Comparison of ENCODE assay signal across 26 cellular contexts in the genomic region with DNA sequence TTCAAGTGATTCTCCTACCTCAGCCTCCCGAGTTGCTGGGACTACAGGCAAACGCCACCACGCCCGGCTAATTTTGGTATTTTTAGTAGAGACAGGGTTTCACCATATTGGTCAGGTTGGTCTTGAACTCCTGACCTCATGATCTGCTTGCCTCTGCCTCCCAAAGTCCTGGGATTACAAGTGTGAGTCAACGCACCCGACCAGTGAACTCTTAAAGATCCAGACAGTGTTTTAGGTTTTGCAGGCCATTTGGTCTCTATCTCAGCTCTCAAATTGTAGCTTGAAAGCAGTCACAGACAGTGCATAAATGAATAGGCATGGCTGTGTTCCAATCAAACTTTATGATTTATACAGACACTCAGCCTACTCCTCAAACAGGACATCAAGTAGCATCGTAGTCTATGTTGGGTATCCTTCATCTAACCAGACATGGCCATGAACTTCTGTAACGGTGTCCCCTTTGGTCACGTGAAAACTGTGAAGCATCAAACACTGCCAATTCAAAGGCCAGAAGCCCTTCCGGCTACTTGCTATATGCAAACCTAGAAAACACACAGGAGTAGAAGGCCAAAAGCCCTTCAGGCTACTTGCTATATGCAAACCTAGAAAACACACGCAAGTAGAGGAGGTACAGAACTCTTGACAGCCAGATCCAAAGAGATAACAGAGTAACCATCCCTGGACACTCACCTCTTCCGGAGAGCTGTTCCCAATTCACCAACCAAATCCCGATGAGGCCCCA. TPM values are rescaled to one million over a fixed set of nuclear protein-coding genes. Genes with fewer than 3 reads are reported as not detected.
DNase-seq lines count a peak whose midpoint lies in the region; ATAC-seq, FAIRE-seq and TF ChIP-seq lines count a peak whose summit lies in the region.
"Had no signal": no experiment of that assay in that cellular context is flagged by ENCODE, and none has a peak within 500 bp of the region (broad histone marks: within the 10 kb centered on the region; RNA-seq: fewer than 3 reads in every experiment).

No MANE protein-coding gene starts in this region.

- H3K36me3 ChIP-seq in keratinocyte (ENCODE audit: control insufficient read depth in 2 of 2, extremely low read depth in 1 of 2, insufficient read depth in 2 of 2, low read length in 2 of 2), result no peaks in the 10 kb centered on the region
- H3K36me3 ChIP-seq in CD4-positive, alpha-beta memory T cell (ENCODE audit: insufficient read depth, low read length), result peaks cover 14% of the 10 kb centered on the region

- dilution Hi-C loops in keratinocyte (cut with MboI; ENCODE audit: extremely low pct_ligation_motif_present, low sequenced_read_pairs), result no loop called here

- peak overlapping the region; percentile 42 for H3K4me3 Mint-ChIP-seq in natural killer cell treated with Interleukin-12 subunit alpha and Interleukin-12 subunit beta and Interleukin-15 and Interleukin-18, amount 100 ng/mL, for 72 hours
- no peak overlapping the region for H3K4me3 Mint-ChIP-seq in natural killer cell
- peak overlapping the region; percentile 63 for H3K4me3 Mint-ChIP-seq in type B pancreatic cell
- peak overlapping the region in 1 of 8 donors; percentile 46 for H3K4me3 Mint-ChIP-seq in CD4-positive, alpha-beta memory T cell
- H3K4me3 Mint-ChIP-seq: activated CD4-positive, alpha-beta T cell treated with anti-CD3 and anti-CD28 coated beads, Interleukin-2, amount 10 ng/mL, durations not matched to agents 24 days and 14 days; activated naive CD8-positive, alpha-beta T cell treated with anti-CD3 and anti-CD28 coated beads, Interleukin-2, amount 10 ng/mL, durations not matched to agents 7 days and 5 days; central memory CD8-positive, alpha-beta T cell; GM23338; memory B cell had no signal

- H3K4me2 ChIP-seq in keratinocyte (ENCODE audit: control insufficient read depth, extremely low read depth, insufficient read depth, low read depth, low read length), result peak overlapping the region; percentile 56
- H3K4me2 ChIP-seq: GM23338, hepatocyte had no signal

- no peaks in the 10 kb centered on the region for H3K9me3 ChIP-seq in keratinocyte (ENCODE audit: control insufficient read depth, low read depth, low read length)
- no peaks in the 10 kb centered on the region for H3K9me3 ChIP-seq in CD4-positive, alpha-beta memory T cell (ENCODE audit: control insufficient read depth in 1 of 2, low read length in 2 of 2)
- H3K9me3 ChIP-seq: gastrocnemius medialis, tibial artery had no signal

- TF ChIP-seq CTCF in natural killer cell (IDR thresholded peaks at IDR 0.05) (no peak), RWPE1 (conservative IDR thresholded peaks at IDR 0.05; ENCODE audit: low read depth) (no peak), keratinocyte (optimal IDR thresholded peaks at IDR 0.05 in 1 of 3, IDR thresholded peaks at IDR 0.05 in 1 of 3, conservative IDR thresholded peaks at IDR 0.05 in 1 of 3; ENCODE audit: extremely low read depth in 1 of 3, insufficient read depth in 2 of 3, low read length in 3 of 3) (no peak), type B pancreatic cell (conservative IDR thresholded peaks at IDR 0.05) (no peak)

- DNase-seq in natural killer cell treated with Interleukin-12 subunit alpha and Interleukin-12 subunit beta and Interleukin-15 and Interleukin-18, amount 100 ng/mL, for 72 hours (ENCODE audit: low spot score), result no peak
- DNase-seq in natural killer cell (no peak), RWPE1 (ENCODE audit: low spot score) (no peak), keratinocyte (ENCODE audit: low read depth, low spot score) (no peak), type B pancreatic cell (ENCODE audit: extremely low spot score, unreplicated experiment) (no peak), NCI-H187 treated with DMSO at 0.1 percent for 48 hours (lab: John Stamatoyannopoulos, UW) (no peak)
- no peak for DNase-seq in CD4-positive, alpha-beta memory T cell
- DNase-seq: 8988T; activated CD4-positive, alpha-beta T cell treated with anti-CD3 and anti-CD28 coated beads, Interleukin-2, amount 10 ng/mL, durations not matched to agents 24 days and 14 days; activated gamma-delta T cell; activated naive CD8-positive, alpha-beta T cell treated with anti-CD3 and anti-CD28 coated beads, Interleukin-2, amount 10 ng/mL, durations not matched to agents 7 days and 5 days; activated T-cell treated with anti-CD3 and anti-CD28 coated beads, Interleukin-2, amount 50 U/mL, for 1 hour; DMS153; left cardiac atrium; NCI-H1694; NCI-H524; SIG-M5; stimulated activated CD8-positive, alpha-beta memory T cell treated with anti-CD3 and anti-CD28 coated beads, Interleukin-4, amount 100 ng/mL, for 48 hours had no signal

- H3K36me3 Mint-ChIP-seq in natural killer cell treated with Interleukin-12 subunit alpha and Interleukin-12 subunit beta and Interleukin-15 and Interleukin-18, amount 100 ng/mL, for 72 hours, result no peaks in the 10 kb centered on the region
- H3K36me3 Mint-ChIP-seq in natural killer cell (no peaks in the 10 kb centered on the region), type B pancreatic cell (peaks cover 12% of the 10 kb centered on the region)
- peaks cover 13 to 24% of the 10 kb centered on the region in 2 donors for H3K36me3 Mint-ChIP-seq in CD4-positive, alpha-beta memory T cell

- H3K9me3 Mint-ChIP-seq in natural killer cell treated with Interleukin-12 subunit alpha and Interleukin-12 subunit beta and Interleukin-15 and Interleukin-18, amount 100 ng/mL, for 72 hours, result no peaks in the 10 kb centered on the region
- H3K9me3 Mint-ChIP-seq in natural killer cell (no peaks in the 10 kb centered on the region), type B pancreatic cell (no peaks in the 10 kb centered on the region)
- H3K9me3 Mint-ChIP-seq in CD4-positive, alpha-beta memory T cell, result no peaks in the 10 kb centered on the region
- H3K9me3 Mint-ChIP-seq: activated CD4-positive, alpha-beta T cell treated with anti-CD3 and anti-CD28 coated beads, Interleukin-2, amount 10 ng/mL, durations not matched to agents 24 days and 14 days; activated naive CD8-positive, alpha-beta T cell treated with anti-CD3 and anti-CD28 coated beads, Interleukin-2, amount 10 ng/mL, durations not matched to agents 7 days and 5 days; central memory CD8-positive, alpha-beta T cell; dendritic cell treated with granulocyte-macrophage colony-stimulating factor and Interleukin-4, amounts not matched to agents 40 ng/mL and 50 ng/mL, for 4 days; GM23338; memory B cell had no signal

- H3K27ac ChIP-seq in RWPE1, result peak overlapping the region; percentile 57; the same call in 1 of the 2 replicates
- no peak overlapping the region for H3K27ac ChIP-seq in keratinocyte (ENCODE audit: control insufficient read depth, insufficient read depth, low read length)
- no peak overlapping the region for H3K27ac ChIP-seq in CD4-positive, alpha-beta memory T cell (ENCODE audit: low read depth, low read length)
- H3K27ac ChIP-seq: gastrocnemius medialis, hepatocyte, tibial artery had no signal

- POLR2A ChIA-PET in RWPE1 (lab: Yijun Ruan, JAX; ENCODE audit: low non-redundant PET), result interaction anchor here (0.5 kb wide), 1 partner anchor 81 kb away, joined by 8 read pairs; no protein-coding TSS in a partner anchor
- POLR2A ChIA-PET in CD4-positive, alpha-beta memory T cell (lab: Charles Lee; ENCODE audit: partially characterized antibody), result no interaction called here

- CTCF ChIA-PET in RWPE1 (lab: Yijun Ruan, JAX), result interaction anchor here (0.6 kb wide), 1 partner anchor 311 kb away, joined by 3 read pairs; no protein-coding TSS in a partner anchor
- CTCF ChIA-PET in CD4-positive, alpha-beta memory T cell (lab: Charles Lee; ENCODE audit: partially characterized antibody), result interaction anchor here (1.0 to 1.3 kb wide), 3 partner anchors 30 to 94 kb away, joined by 3 to 5 read pairs (median 4); no protein-coding TSS in a partner anchor

- H3K9me1 ChIP-seq in keratinocyte (ENCODE audit: control insufficient read depth, extremely low read depth, insufficient read depth, low read length), result peaks cover 3% of the 10 kb centered on the region

- H3K4me3 ChIP-seq in keratinocyte (ENCODE audit: control insufficient read depth in 2 of 3, extremely low read depth in 1 of 3, insufficient read depth in 2 of 3, low read depth in 1 of 3, low read length in 3 of 3), result no peak overlapping the region
- H3K4me3 ChIP-seq in CD4-positive, alpha-beta memory T cell (ENCODE audit: low read length in 2 of 2), result no peak overlapping the region
- H3K4me3 ChIP-seq: gastrocnemius medialis, GM23338, hepatocyte, tibial artery had no signal

- no peak overlapping the region for H2AFZ ChIP-seq in keratinocyte (ENCODE audit: control insufficient read depth, low read length)
- H2AFZ ChIP-seq: GM23338, hepatocyte had no signal

- intact Hi-C loops in natural killer cell (cut with micrococcal nuclease), result no loop called here
- intact Hi-C loops in CD4-positive, alpha-beta memory T cell (cut with micrococcal nuclease), result loop anchor here (5.0 kb wide), 1 partner anchor 92 kb away; a partner anchor contains a TSS

- H3K4me1 ChIP-seq in keratinocyte (ENCODE audit: control insufficient read depth, extremely low read depth, insufficient read depth, low read length), result peaks cover 18% of the 10 kb centered on the region
- H3K4me1 ChIP-seq in CD4-positive, alpha-beta memory T cell (ENCODE audit: insufficient read depth, low read length), result peaks cover 24% of the 10 kb centered on the region

- peaks cover 7% of the 10 kb centered on the region for H3K27me3 ChIP-seq in keratinocyte (ENCODE audit: control insufficient read depth, extremely low read depth, insufficient read depth, low read length)
- H3K27me3 ChIP-seq in CD4-positive, alpha-beta memory T cell (ENCODE audit: insufficient read depth, low read length), result no peaks in the 10 kb centered on the region
- H3K27me3 ChIP-seq: gastrocnemius medialis, hepatocyte, tibial artery had no signal

- H3K9ac ChIP-seq in keratinocyte (ENCODE audit: control insufficient read depth, extremely low read depth, insufficient read depth, low read length), result no peak overlapping the region

- H3K4me1 Mint-ChIP-seq in natural killer cell treated with Interleukin-12 subunit alpha and Interleukin-12 subunit beta and Interleukin-15 and Interleukin-18, amount 100 ng/mL, for 72 hours (ENCODE audit: low read depth in 2 of 2), result peaks cover 29 to 33% of the 10 kb centered on the region in 2 donors
- H3K4me1 Mint-ChIP-seq in natural killer cell (peaks cover 23 to 30% of the 10 kb centered on the region in 2 donors), type B pancreatic cell (ENCODE audit: unreplicated experiment) (peaks cover 13% of the 10 kb centered on the region)
- H3K4me1 Mint-ChIP-seq in CD4-positive, alpha-beta memory T cell, result peaks cover 15 to 24% (median 19%) of the 10 kb centered on the region in 4 donors
- H3K4me1 Mint-ChIP-seq: GM23338 had no signal

- H3K27ac Mint-ChIP-seq in natural killer cell treated with Interleukin-12 subunit alpha and Interleukin-12 subunit beta and Interleukin-15 and Interleukin-18, amount 100 ng/mL, for 72 hours, result no peak overlapping the region
- H3K27ac Mint-ChIP-seq in natural killer cell (no peak overlapping the region), type B pancreatic cell (no peak overlapping the region)
- H3K27ac Mint-ChIP-seq in CD4-positive, alpha-beta memory T cell, result no peak overlapping the region
- H3K27ac Mint-ChIP-seq: activated CD4-positive, alpha-beta T cell treated with anti-CD3 and anti-CD28 coated beads, Interleukin-2, amount 10 ng/mL, durations not matched to agents 24 days and 14 days; activated naive CD8-positive, alpha-beta T cell treated with anti-CD3 and anti-CD28 coated beads, Interleukin-2, amount 10 ng/mL, durations not matched to agents 7 days and 5 days; dendritic cell treated with granulocyte-macrophage colony-stimulating factor and Interleukin-4, amounts not matched to agents 40 ng/mL and 50 ng/mL, for 4 days; GM23338; memory B cell had no signal

- H4K20me1 ChIP-seq in keratinocyte (ENCODE audit: control insufficient read depth, extremely low read depth, insufficient read depth, low read length), result no peaks in the 10 kb centered on the region

- no peak for FAIRE-seq in keratinocyte (lab: Jason Lieb, UNC)

- no peaks in the 10 kb centered on the region for H3K79me2 ChIP-seq in keratinocyte (ENCODE audit: control insufficient read depth, insufficient read depth, low read length)

- H3K27me3 Mint-ChIP-seq in natural killer cell treated with Interleukin-12 subunit alpha and Interleukin-12 subunit beta and Interleukin-15 and Interleukin-18, amount 100 ng/mL, for 72 hours, result peaks cover 4 to 8% of the 10 kb centered on the region in 2 donors
- H3K27me3 Mint-ChIP-seq in natural killer cell (ENCODE audit: low read depth in 2 of 2), result peaks cover 4 to 7% of the 10 kb centered on the region in 2 donors
- peaks cover 23% of the 10 kb centered on the region for H3K27me3 Mint-ChIP-seq in type B pancreatic cell
- H3K27me3 Mint-ChIP-seq in CD4-positive, alpha-beta memory T cell, result no peaks in the 10 kb centered on the region
- H3K27me3 Mint-ChIP-seq: central memory CD8-positive, alpha-beta T cell; dendritic cell treated with granulocyte-macrophage colony-stimulating factor and Interleukin-4, amounts not matched to agents 40 ng/mL and 50 ng/mL, for 4 days; memory B cell had no signal

- no peak for ATAC-seq in natural killer cell treated with Interleukin-12 subunit alpha and Interleukin-12 subunit beta and Interleukin-15 and Interleukin-18, amount 100 ng/mL, for 72 hours
- ATAC-seq in natural killer cell, result no peak
- ATAC-seq in HG03135 (IDR thresholded peaks at IDR 0.05; ENCODE audit: unreplicated experiment), result no peak
- ATAC-seq: gastrocnemius medialis, GM23338, left cardiac atrium had no signal

RNA-seq across cellular contexts. Expression of a gene that starts 3.1 kb away (rescaled TPM):
- total RNA-seq in natural killer cell treated with Interleukin-12 subunit alpha and Interleukin-12 subunit beta and Interleukin-15 and Interleukin-18, amount 100 ng/mL, for 72 hours, result 10 to 100 TPM; 10.3 to 15.1 TPM
- 10 to 100 TPM in 2 of 3 donors, 1 to 10 TPM in 1; 6.8 to 12.5 (median 11.9) TPM for total RNA-seq in natural killer cell
- 9.0 to 11.9 TPM (median 10.3 TPM) in 3 replicates for polyA plus RNA-seq in keratinocyte
- 4.3 TPM for polyA plus RNA-seq in keratinocyte (2011; ENCODE audit: low read depth)
- 6.0 and 11.0 TPM in 2 replicates for polyA plus RNA-seq in keratinocyte (2011; cell fraction: cytosol; rRNA removed)
- polyA plus RNA-seq in keratinocyte (2011; cell fraction: nucleus; rRNA removed), result 13.6 and 14.2 TPM in 2 replicates
- polyA plus RNA-seq in keratinocyte (2012; ENCODE audit: low replicate concordance), result 4.7 and 6.4 TPM in 2 replicates
- polyA minus RNA-seq in keratinocyte, result 2.3 to 7.5 TPM (median 6.6 TPM) in 3 replicates
- polyA minus RNA-seq in keratinocyte (2011; cell fraction: cytosol; rRNA and poly(A)+ RNA removed), result 8.1 TPM
- 6.2 and 9.5 TPM in 2 replicates for polyA minus RNA-seq in keratinocyte (2011; cell fraction: nucleus; rRNA and poly(A)+ RNA removed)
- total RNA-seq in type B pancreatic cell (ENCODE audit: low replicate concordance), result 20.6 and 40.8 TPM in 2 replicates
- total RNA-seq in CD4-positive, alpha-beta memory T cell, result 10 to 100 TPM; 32.7 to 35.0 TPM
- polyA plus RNA-seq in CD4-positive, alpha-beta memory T cell, result 10 to 100 TPM; 15.8 to 17.3 TPM

RNA-seq across cellular contexts. Expression of a gene that starts 39.7 kb away (rescaled TPM):
- total RNA-seq in natural killer cell treated with Interleukin-12 subunit alpha and Interleukin-12 subunit beta and Interleukin-15 and Interleukin-18, amount 100 ng/mL, for 72 hours, result 10 to 100 TPM; 26.1 to 29.1 TPM
- total RNA-seq in natural killer cell, result 10 to 100 TPM; 16.8 to 26.9 (median 17.0) TPM
- polyA plus RNA-seq in keratinocyte, result 24.1 to 35.0 TPM (median 29.6 TPM) in 3 replicates
- polyA plus RNA-seq in keratinocyte (2011; ENCODE audit: low read depth), result 13.9 TPM
- 23.6 and 23.7 TPM in 2 replicates for polyA plus RNA-seq in keratinocyte (2011; cell fraction: cytosol; rRNA removed)
- polyA plus RNA-seq in keratinocyte (2011; cell fraction: nucleus; rRNA removed), result 26.0 and 26.5 TPM in 2 replicates
- polyA plus RNA-seq in keratinocyte (2012; ENCODE audit: low replicate concordance), result 22.9 and 36.0 TPM in 2 replicates
- 7.3 to 18.4 TPM (median 16.4 TPM) in 3 replicates for polyA minus RNA-seq in keratinocyte
- 8.4 TPM for polyA minus RNA-seq in keratinocyte (2011; cell fraction: cytosol; rRNA and poly(A)+ RNA removed)
- polyA minus RNA-seq in keratinocyte (2011; cell fraction: nucleus; rRNA and poly(A)+ RNA removed), result 8.7 and 10.8 TPM in 2 replicates
- total RNA-seq in type B pancreatic cell (ENCODE audit: low replicate concordance), result 33.7 and 35.8 TPM in 2 replicates
- 10 to 100 TPM; 36.3 to 38.5 TPM for total RNA-seq in CD4-positive, alpha-beta memory T cell
- 10 to 100 TPM; 27.8 to 32.3 TPM for polyA plus RNA-seq in CD4-positive, alpha-beta memory T cell

RNA-seq across cellular contexts. Expression of a gene that starts 48.2 kb away (rescaled TPM):
- 1 to 10 TPM; 2.1 to 3.8 TPM for total RNA-seq in natural killer cell treated with Interleukin-12 subunit alpha and Interleukin-12 subunit beta and Interleukin-15 and Interleukin-18, amount 100 ng/mL, for 72 hours
- 10 to 100 TPM in 1 of 3 donors, 1 to 10 TPM in 2; 5.3 to 12.0 (median 6.1) TPM for total RNA-seq in natural killer cell
- not detected in 3 replicates for polyA plus RNA-seq in keratinocyte
- polyA plus RNA-seq in keratinocyte (2011; ENCODE audit: low read depth), result not detected
- polyA plus RNA-seq in keratinocyte (2011; cell fraction: cytosol; rRNA removed), result not detected in 2 replicates
- not detected in 2 replicates for polyA plus RNA-seq in keratinocyte (2011; cell fraction: nucleus; rRNA removed)
- not detected in 2 replicates for polyA plus RNA-seq in keratinocyte (2012; ENCODE audit: low replicate concordance)
- polyA minus RNA-seq in keratinocyte, result not detected in 3 replicates
- polyA minus RNA-seq in keratinocyte (2011; cell fraction: cytosol; rRNA and poly(A)+ RNA removed), result not detected
- not detected in 2 replicates for polyA minus RNA-seq in keratinocyte (2011; cell fraction: nucleus; rRNA and poly(A)+ RNA removed)
- not detected in 2 replicates for total RNA-seq in type B pancreatic cell (ENCODE audit: low replicate concordance)
- not detected for total RNA-seq in CD4-positive, alpha-beta memory T cell
- polyA plus RNA-seq in CD4-positive, alpha-beta memory T cell, result under 1 TPM in 1 of 2 donors, not detected in 1; 0.36 TPM
- total RNA-seq: activated CD4-positive, alpha-beta T cell treated with anti-CD3 and anti-CD28 coated beads, Interleukin-2, amount 10 ng/mL, durations not matched to agents 24 days and 14 days; gastrocnemius medialis; GM23338; hepatocyte; left cardiac atrium had no signal
- polyA plus RNA-seq: GM23338, hepatocyte had no signal
